ENCODE assay signal across 23 cellular contexts in genomic region chr7:25215694-25216335, GRCh38. TPM values are rescaled to one million over a fixed set of nuclear protein-coding genes. Genes with fewer than 3 reads are reported as not detected.
A peak's percentile ranks its signal among the peaks of the same experiment; 100 is the strongest.
DNase-seq lines count a peak whose midpoint lies in the region; ATAC-seq and TF ChIP-seq lines count a peak whose summit lies in the region.
"Had no signal": no experiment of that assay in that cellular context is flagged by ENCODE, and none has a peak within 500 bp of the region (broad histone marks: within the 10 kb centered on the region; RNA-seq: fewer than 3 reads in every experiment).

No MANE protein-coding gene starts in this region.

- peak; percentile 6 for TF ChIP-seq CTCF in retinal pigment epithelial cell (conservative IDR thresholded peaks at IDR 0.05; ENCODE audit: low read depth, low read length)
- no peak for TF ChIP-seq CTCF in prostate gland (IDR thresholded peaks at IDR 0.05)

- H3K4me3 ChIP-seq in retinal pigment epithelial cell (ENCODE audit: low read length) (no peak overlapping the region), prostate gland (no peak overlapping the region)
- H3K4me3 ChIP-seq: gastrocnemius medialis, lung, upper lobe of left lung had no signal

- H3K36me3 ChIP-seq in prostate gland = no peaks in the 10 kb centered on the region
- H3K36me3 ChIP-seq: gastrocnemius medialis, upper lobe of left lung had no signal

- H3K27ac ChIP-seq in prostate gland = no peak overlapping the region
- H3K27ac ChIP-seq: gastrocnemius medialis, upper lobe of left lung had no signal

- peak; percentile 31 for DNase-seq in NCI-H748 (lab: John Stamatoyannopoulos, UW; ENCODE audit: unreplicated experiment)
- no peak for DNase-seq in NCI-H748 treated with DMSO at 0.1 percent for 48 hours (lab: John Stamatoyannopoulos, UW)
- DNase-seq in NAMALWA (ENCODE audit: low spot score) = peak; percentile 49
- peak; percentile 20 for DNase-seq in cerebellar cortex (ENCODE audit: low spot score)
- no peak for DNase-seq in retinal pigment epithelial cell (ENCODE audit: low read depth)
- no peak for DNase-seq in prostate gland (ENCODE audit: low spot score)
- DNase-seq in activated CD8-positive, alpha-beta memory T cell treated with anti-CD3 and anti-CD28 coated beads, Interleukin-2, amount 50 U/mL, for 4 hours = no peak
- DNase-seq: activated CD8-positive, alpha-beta memory T cell treated with anti-CD3 and anti-CD28 coated beads, Interleukin-2, amount 10 ng/mL, durations not matched to agents 7 days and 5 days; activated gamma-delta T cell treated with Interleukin-2 at 50 U/mL for 16 hours; aorta; CD4-positive, alpha-beta memory T cell; gastrocnemius medialis; HCEC 1CT; naive thymus-derived CD4-positive, alpha-beta T cell; NCI-H2029 treated with DMSO at 0.1 percent for 48 hours; NCI-H526; stimulated activated CD4-positive, alpha-beta T cell treated with anti-CD3 and anti-CD28 coated beads, Interleukin-15, amount 100 ng/mL, for 24 hours; stimulated activated naive CD4-positive, alpha-beta T cell treated with Interleukin-2 at 50 U/mL for 16 hours; T-helper 2 cell; upper lobe of left lung had no signal

- TF ChIP-seq POLR2A in prostate gland (IDR thresholded peaks at IDR 0.05) = no peak

- ATAC-seq in HG02571 (IDR thresholded peaks at IDR 0.05; ENCODE audit: unreplicated experiment) = no peak
- ATAC-seq: activated CD4-positive, CD25-positive, alpha-beta regulatory T cell treated with anti-CD3 and anti-CD28 coated beads, Interleukin-2, amount 50 U/mL, for 24 hours; activated CD8-positive, alpha-beta memory T cell treated with anti-CD3 and anti-CD28 coated beads, Interleukin-2, amount 10 ng/mL, durations not matched to agents 7 days and 5 days; gastrocnemius medialis; naive thymus-derived CD4-positive, alpha-beta T cell had no signal

- no peaks in the 10 kb centered on the region for H3K27me3 ChIP-seq in prostate gland (replicated peaks; ENCODE audit: insufficient read depth)
- H3K27me3 ChIP-seq: gastrocnemius medialis, upper lobe of left lung had no signal

- H3K4me1 ChIP-seq in prostate gland (replicated peaks) = no peaks in the 10 kb centered on the region
- H3K4me1 ChIP-seq: gastrocnemius medialis, upper lobe of left lung had no signal

- H3K9me3 ChIP-seq in prostate gland = no peaks in the 10 kb centered on the region
- H3K9me3 ChIP-seq: gastrocnemius medialis, upper lobe of left lung had no signal

- 63% methylated on average over 8 of the region's 8 CpGs for WGBS in prostate gland

- intact Hi-C loops in prostate gland (cut with DNase I) = no loop called here

RNA-seq across cellular contexts. Expression of gene NPVF, which starts 12.5 kb away (rescaled TPM):
- total RNA-seq in prostate gland = not detected
- total RNA-seq: activated CD8-positive, alpha-beta memory T cell treated with anti-CD3 and anti-CD28 coated beads, Interleukin-2, amount 10 ng/mL, durations not matched to agents 7 days and 5 days; aorta; CD4-positive, alpha-beta memory T cell; gastrocnemius medialis; lung; naive thymus-derived CD4-positive, alpha-beta T cell; upper lobe of left lung had no signal

Comparison
In these comparisons a context has a peak if more than half of its experiments do, and no peak if none do; other contexts are left out.
1. DNase-seq: peak in NCI-H748 (single experiment), NAMALWA (single experiment) and cerebellar cortex (single experiment); none in NCI-H748 treated with DMSO at 0.1 percent for 48 hours (single experiment), retinal pigment epithelial cell (single experiment), prostate gland (single experiment) and activated CD8-positive, alpha-beta memory T cell treated with anti-CD3 and anti-CD28 coated beads, Interleukin-2, amount 50 U/mL, for 4 hours (single experiment).